1 cellular context compared by ENCODE assay signal in the genomic region with DNA sequence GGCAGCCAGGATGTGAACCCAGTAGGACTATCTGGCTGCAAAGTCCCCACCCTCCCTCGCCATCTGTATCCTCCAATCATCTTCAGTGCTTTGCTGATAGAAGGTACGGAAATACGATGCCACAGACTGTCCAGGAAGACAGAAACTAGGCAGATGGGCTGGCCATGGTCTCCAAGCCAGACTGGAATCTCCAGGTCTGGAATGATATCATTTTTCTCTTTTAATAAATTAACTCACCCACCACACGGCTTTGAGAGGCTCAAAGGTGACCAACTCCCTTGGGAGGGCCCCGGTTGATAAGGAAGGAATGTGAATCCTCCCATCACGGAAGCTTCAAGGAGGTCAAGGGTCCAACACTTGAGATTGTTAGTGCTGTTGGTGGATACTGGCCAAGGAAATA.
TF ChIP-seq lines count a peak whose summit lies in the region.

No MANE protein-coding gene starts in this region.

TF ChIP-seq in HEK293T, 16 proteins besides CTCF, POLR2A, EP300 and RAD21:
- no peak for TF ChIP-seq ZNF384 (IDR thresholded peaks at IDR 0.05)
- no peak for TF ChIP-seq FOXK2 (IDR thresholded peaks at IDR 0.05)
- TF ChIP-seq ELF4 (IDR thresholded peaks at IDR 0.05), result no peak
- TF ChIP-seq CTBP1 (IDR thresholded peaks at IDR 0.05; ENCODE audit: borderline replicate concordance), result no peak
- TF ChIP-seq LEF1 (IDR thresholded peaks at IDR 0.05; ENCODE audit: borderline replicate concordance), result no peak
- TF ChIP-seq SP1 (IDR thresholded peaks at IDR 0.05), result no peak
- TF ChIP-seq BHLHE40 (IDR thresholded peaks at IDR 0.05; ENCODE audit: borderline replicate concordance), result no peak
- no peak for TF ChIP-seq HDGF (IDR thresholded peaks at IDR 0.05; ENCODE audit: borderline replicate concordance)
- TF ChIP-seq L3MBTL2 (conservative IDR thresholded peaks at IDR 0.05), result no peak
- TF ChIP-seq FOXM1 (IDR thresholded peaks at IDR 0.05; ENCODE audit: borderline replicate concordance), result no peak
- TF ChIP-seq TARDBP (IDR thresholded peaks at IDR 0.05), result no peak
- no peak for TF ChIP-seq SUZ12 (IDR thresholded peaks at IDR 0.05)
- TF ChIP-seq, protein P1, sequence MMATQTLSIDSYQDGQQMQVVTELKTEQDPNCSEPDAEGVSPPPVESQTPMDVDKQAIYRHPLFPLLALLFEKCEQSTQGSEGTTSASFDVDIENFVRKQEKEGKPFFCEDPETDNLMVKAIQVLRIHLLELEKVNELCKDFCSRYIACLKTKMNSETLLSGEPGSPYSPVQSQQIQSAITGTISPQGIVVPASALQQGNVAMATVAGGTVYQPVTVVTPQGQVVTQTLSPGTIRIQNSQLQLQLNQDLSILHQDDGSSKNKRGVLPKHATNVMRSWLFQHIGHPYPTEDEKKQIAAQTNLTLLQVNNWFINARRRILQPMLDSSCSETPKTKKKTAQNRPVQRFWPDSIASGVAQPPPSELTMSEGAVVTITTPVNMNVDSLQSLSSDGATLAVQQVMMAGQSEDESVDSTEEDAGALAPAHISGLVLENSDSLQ (IDR thresholded peaks at IDR 0.05), result no peak
- no peak for TF ChIP-seq NFRKB (IDR thresholded peaks at IDR 0.05)
- no peak for TF ChIP-seq ARNT (IDR thresholded peaks at IDR 0.05)
- TF ChIP-seq FOXA1 (IDR thresholded peaks at IDR 0.05), result no peak
TF ChIP-seq in HEK293T: peak in this region for 0.
